In the genomic region with DNA sequence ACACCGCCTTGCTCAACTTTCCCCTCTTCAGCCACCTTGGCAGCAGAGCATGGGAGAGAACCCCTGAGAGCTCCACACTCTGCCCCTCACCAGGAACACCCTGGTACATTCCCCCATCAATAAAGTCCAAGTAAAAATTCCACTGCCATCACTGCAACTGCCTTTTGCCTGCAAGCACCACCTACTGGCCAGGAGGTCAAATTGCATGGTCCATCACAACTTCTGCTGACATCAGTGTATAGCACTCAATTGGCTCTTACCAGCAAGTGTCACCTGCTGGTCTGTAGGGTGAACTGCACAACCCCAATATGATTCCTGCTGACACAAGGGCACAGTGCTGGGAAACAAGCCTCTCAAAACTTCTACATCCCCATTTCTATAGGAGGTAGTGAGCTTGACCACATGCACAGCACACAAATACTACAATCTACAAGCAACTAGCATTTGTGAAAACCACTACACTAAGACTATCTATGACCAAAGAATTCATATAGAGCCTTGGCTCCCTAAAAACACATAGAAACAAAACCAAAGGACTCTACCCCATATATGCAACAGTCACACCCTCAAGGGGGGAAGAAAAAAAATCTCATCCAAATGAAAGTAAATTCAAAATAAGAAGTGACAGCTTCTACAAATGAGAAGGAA, we compare ENCODE assay signal across 8 cellular contexts.
DNase-seq lines count a peak whose midpoint lies in the region; ATAC-seq, FAIRE-seq and TF ChIP-seq lines count a peak whose summit lies in the region.

No MANE protein-coding gene starts in this region.

- H3K9me3 Mint-ChIP-seq in nephron: peaks cover 29% of the 10 kb centered on the region

- no peak for ATAC-seq in HG03460 (IDR thresholded peaks at IDR 0.05; ENCODE audit: unreplicated experiment)

- CTCF ChIA-PET in HEK293 (lab: Yijun Ruan, JAX): interaction anchor here (0.6 to 2.5 kb wide), 10 partner anchors 11 to 1248 kb away, joined by 3 to 11 read pairs (median 4); no protein-coding TSS in a partner anchor

- H3K9me3 ChIP-seq in HEK293 (ENCODE audit: control insufficient read depth, insufficient read depth, low read depth, low read length): no peaks in the 10 kb centered on the region
- H3K9me3 ChIP-seq in thyroid gland: no peaks in the 10 kb centered on the region

- H3K36me3 ChIP-seq in GM06990 (ENCODE audit: control insufficient read depth, insufficient read depth, low read length) (no peaks in the 10 kb centered on the region), HEK293 (ENCODE audit: control insufficient read depth in 2 of 2, insufficient read depth in 1 of 2, low read length in 2 of 2) (no peaks in the 10 kb centered on the region), bronchial epithelial cell (ENCODE audit: control insufficient read depth, insufficient read depth, low read length) (no peaks in the 10 kb centered on the region), thyroid gland (no peaks in the 10 kb centered on the region)

- peaks cover 3% of the 10 kb centered on the region for H3K27me3 Mint-ChIP-seq in nephron (ENCODE audit: low read depth)

- WGBS in thyroid gland, 2 donors: 100% methylated on average over 1 of the region's 1 CpG

- no peak for TF ChIP-seq POLR2A in thyroid gland (IDR thresholded peaks at IDR 0.05)

- H3K27me3 ChIP-seq in GM06990 (replicated peaks; ENCODE audit: control insufficient read depth, insufficient read depth, low read length) (no peaks in the 10 kb centered on the region), bronchial epithelial cell (ENCODE audit: control insufficient read depth, insufficient read depth, low read length) (no peaks in the 10 kb centered on the region), thyroid gland (no peaks in the 10 kb centered on the region)

- DNase-seq in GM06990 (ENCODE audit: extremely low read depth, insufficient read length): no peak
- DNase-seq in RCC 7860 (ENCODE audit: low spot score): peak; percentile 62
- DNase-seq in bronchial epithelial cell (ENCODE audit: low read depth): peak; percentile 32
- no peak for DNase-seq in amygdala (lab: John Stamatoyannopoulos, UW)
- no peak for DNase-seq in thyroid gland

- H3K4me3 ChIP-seq in GM06990 (replicated peaks; ENCODE audit: low read depth, low read length) (no peak overlapping the region), HEK293 (ENCODE audit: low read depth, low read length) (no peak overlapping the region), bronchial epithelial cell (ENCODE audit: low read depth, low read length) (no peak overlapping the region), thyroid gland (replicated peaks in 1 of 3) (no peak overlapping the region)

- FAIRE-seq in RCC 7860 (lab: Jason Lieb, UNC) (no peak), bronchial epithelial cell (lab: Jason Lieb, UNC) (no peak)

- H3K27ac ChIP-seq in HEK293 (ENCODE audit: extremely low read depth, low read depth, low read length) (no peak overlapping the region), thyroid gland (no peak overlapping the region)

- TF ChIP-seq CTCF in GM06990 (IDR thresholded peaks at IDR 0.05; ENCODE audit: insufficient read depth, low read length, poor library complexity, severe bottlenecking) (peak; percentile 83), HEK293 (tag by site-specific recombination; IDR thresholded peaks at IDR 0.05) (no peak), bronchial epithelial cell (IDR thresholded peaks at IDR 0.05; ENCODE audit: insufficient read depth, low read length, severe bottlenecking) (peak; percentile 44), nephron (IDR thresholded peaks at IDR 0.05; ENCODE audit: unreplicated experiment in 3 of 3) (peak in 2 of 3 experiments; percentile 17 to 19), thyroid gland (IDR thresholded peaks at IDR 0.05) (peak in 3 of 6 experiments; percentile 31 to 33 (median 31))

- intact Hi-C loops in thyroid gland (cut with DNase I): loop anchor here (10.0 kb wide), 1 partner anchor 283 kb away; a partner anchor contains a TSS

- H3K36me3 Mint-ChIP-seq in nephron (ENCODE audit: low read depth): no peaks in the 10 kb centered on the region

- H3K27ac Mint-ChIP-seq in nephron: no peak overlapping the region

- H3K4me1 ChIP-seq in HEK293 (ENCODE audit: control insufficient read depth, insufficient read depth, low read length): no peaks in the 10 kb centered on the region
- no peaks in the 10 kb centered on the region for H3K4me1 ChIP-seq in thyroid gland

- peaks cover 5% of the 10 kb centered on the region for H3K4me1 Mint-ChIP-seq in nephron

- H3K4me3 Mint-ChIP-seq in nephron: no peak overlapping the region

- POLR2A ChIA-PET in HEK293 (lab: Yijun Ruan, JAX): no interaction called here

TF ChIP-seq in HEK293, 187 proteins besides CTCF, POLR2A, EP300 and RAD21:
- TF ChIP-seq ZNF529 (tag by site-specific recombination; IDR thresholded peaks at IDR 0.05; ENCODE audit: insufficient replicate concordance): no peak
- peak; percentile 25; the same call in 1 of the 2 replicates for TF ChIP-seq ZNF654 (tag by site-specific recombination; IDR thresholded peaks at IDR 0.05; ENCODE audit: low read depth)
- 0 out of 2 replicates have a peak, but pooled peaks have one; percentile 51 for TF ChIP-seq ZNF2 (tag by site-specific recombination; IDR thresholded peaks at IDR 0.05)

Comparison
In these comparisons a context has a peak if more than half of its experiments do, and no peak if none do; other contexts are left out.
1. DNase-seq: peak in RCC 7860 (single experiment) and bronchial epithelial cell (single experiment); none in GM06990 (single experiment), amygdala (0 of 56) and thyroid gland (0 of 2).